Comparison of ENCODE assay signal across 8 cellular contexts in genomic region chr3:24494616-24495333, GRCh38. TPM values are rescaled to one million over a fixed set of nuclear protein-coding genes. Genes with fewer than 3 reads are reported as not detected.
DNase-seq lines count a peak whose midpoint lies in the region; ATAC-seq and TF ChIP-seq lines count a peak whose summit lies in the region.

THRB (minus strand) TSS chr3:24494850.

- WGBS in esophagus, 2 donors: 1 to 2% methylated on average over 71 to 82 of the region's 82 CpGs
- under 1% methylated on average over 82 of the region's 82 CpGs for WGBS in thymus

- POLR2A ChIA-PET in HEK293T (lab: Yijun Ruan, JAX): interaction anchor here (1.2 to 1.9 kb wide), 2 partner anchors 31 to 92 kb away, joined by 3 to 7 read pairs; no protein-coding TSS in a partner anchor

- TF ChIP-seq CTCF in GM12865 (IDR thresholded peaks at IDR 0.05; ENCODE audit: insufficient read depth, low read depth, low read length, missing control alignments): no peak

- no peak within 1 kb of the TSS for H3K4me3 ChIP-seq in GM12865 (ENCODE audit: low read depth, low read length)
- H3K4me3 ChIP-seq in esophagus (ENCODE audit: low read depth in 1 of 2, low read length in 2 of 2): peak within 1 kb of the TSS; percentile 58 to 66
- peak within 1 kb of the TSS; percentile 39 for H3K4me3 ChIP-seq in thymus (ENCODE audit: low read length)

- H3K27ac ChIP-seq in esophagus (ENCODE audit: low read depth in 2 of 2, low read length in 1 of 2): peak within 1 kb of the TSS; percentile 92 to 97
- peak within 1 kb of the TSS; percentile 84 for H3K27ac ChIP-seq in thymus (ENCODE audit: low read depth)

- peak; percentile 21 for DNase-seq in GM12865 (ENCODE audit: low read depth)
- peak; percentile 66 for DNase-seq in HEK293T (ENCODE audit: extremely low spot score)
- peak; percentile 40 for DNase-seq in SK-N-DZ (ENCODE audit: low spot score)
- DNase-seq in mesenteric fat pad (ENCODE audit: low spot score): peak; percentile 92
- no peak for DNase-seq in activated gamma-delta T cell (lab: John Stamatoyannopoulos, UW)

- H3K9me3 ChIP-seq in esophagus (ENCODE audit: control insufficient read depth in 2 of 2, insufficient read depth in 1 of 2, low read depth in 1 of 2, low read length in 1 of 2): no peaks in the 10 kb centered on the region
- H3K9me3 ChIP-seq in thymus (ENCODE audit: control insufficient read depth): no peaks in the 10 kb centered on the region

- ATAC-seq in GM18517 (IDR thresholded peaks at IDR 0.05; ENCODE audit: unreplicated experiment): no peak

- H3K4me1 ChIP-seq in esophagus (ENCODE audit: control insufficient read depth in 2 of 2, insufficient read depth in 2 of 2, low read length in 1 of 2) (peaks cover 0 to 5% of the 10 kb centered on the region in 2 donors), thymus (ENCODE audit: control insufficient read depth, insufficient read depth, low read length) (no peaks in the 10 kb centered on the region)

- CTCF ChIA-PET in HEK293T (lab: Yijun Ruan, JAX): interaction anchor here (0.7 to 1.9 kb wide), 2 partner anchors 10 to 150 kb away, joined by 3 to 5 read pairs; no protein-coding TSS in a partner anchor

- H3K36me3 ChIP-seq in esophagus (ENCODE audit: control insufficient read depth in 2 of 2, insufficient read depth in 2 of 2, low read length in 1 of 2) (no peaks in the 10 kb centered on the region), thymus (ENCODE audit: control insufficient read depth, insufficient read depth) (no peaks in the 10 kb centered on the region)

- H3K27me3 ChIP-seq in esophagus (ENCODE audit: control insufficient read depth in 1 of 2, insufficient read depth in 2 of 2, low read length in 2 of 2) (no peaks in the 10 kb centered on the region), thymus (ENCODE audit: control insufficient read depth, insufficient read depth) (peaks cover 32% of the 10 kb centered on the region)

TF ChIP-seq in HEK293T, 16 proteins besides CTCF, POLR2A, EP300 and RAD21:
- TF ChIP-seq LEF1 (IDR thresholded peaks at IDR 0.05; ENCODE audit: borderline replicate concordance): 0 out of 2 replicates have a peak, but pooled peaks have one; percentile 37
- TF ChIP-seq L3MBTL2 (conservative IDR thresholded peaks at IDR 0.05): peak; percentile 35; the same call in 1 of the 2 replicates
- TF ChIP-seq, protein P1, sequence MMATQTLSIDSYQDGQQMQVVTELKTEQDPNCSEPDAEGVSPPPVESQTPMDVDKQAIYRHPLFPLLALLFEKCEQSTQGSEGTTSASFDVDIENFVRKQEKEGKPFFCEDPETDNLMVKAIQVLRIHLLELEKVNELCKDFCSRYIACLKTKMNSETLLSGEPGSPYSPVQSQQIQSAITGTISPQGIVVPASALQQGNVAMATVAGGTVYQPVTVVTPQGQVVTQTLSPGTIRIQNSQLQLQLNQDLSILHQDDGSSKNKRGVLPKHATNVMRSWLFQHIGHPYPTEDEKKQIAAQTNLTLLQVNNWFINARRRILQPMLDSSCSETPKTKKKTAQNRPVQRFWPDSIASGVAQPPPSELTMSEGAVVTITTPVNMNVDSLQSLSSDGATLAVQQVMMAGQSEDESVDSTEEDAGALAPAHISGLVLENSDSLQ (IDR thresholded peaks at IDR 0.05): no peak

RNA-seq across cellular contexts. Expression of gene THRB, which starts in this region (rescaled TPM):
- polyA plus RNA-seq in SK-N-DZ (2014; cell fraction: cytosol; rRNA removed): not detected in 2 replicates
- polyA plus RNA-seq in SK-N-DZ (2014; cell fraction: nucleus; rRNA removed): not detected in 2 replicates
- polyA plus RNA-seq in esophagus: 1 to 10 TPM; 1.4 to 2.5 TPM
- total RNA-seq in mesenteric fat pad: 27.5 TPM
- 3.5 TPM for polyA plus RNA-seq in thymus
